In genomic region chr14:68248481-68249255, GRCh38 we compare ENCODE assay signal across 9 cellular contexts.
A peak's percentile ranks its signal among the peaks of the same experiment; 100 is the strongest.
DNase-seq lines count a peak whose midpoint lies in the region; ATAC-seq, FAIRE-seq and TF ChIP-seq lines count a peak whose summit lies in the region.
"Had no signal": no experiment of that assay in that cellular context is flagged by ENCODE, and none has a peak within 500 bp of the region (broad histone marks: within the 10 kb centered on the region; RNA-seq: fewer than 3 reads in every experiment).

No MANE protein-coding gene starts in this region.

- intact Hi-C loops in CD4-positive, alpha-beta memory T cell (cut with micrococcal nuclease), result loop anchor here (1.0 to 10.0 kb wide), 5 partner anchors 314 to 856 kb away; no protein-coding TSS in a partner anchor
- intact Hi-C loops in GM12878 (cut with micrococcal nuclease; ENCODE audit: unreplicated experiment) (loop anchor here (1.0 to 10.0 kb wide), 8 partner anchors 31 to 846 kb away; no protein-coding TSS in a partner anchor), sciatic nerve (cut with DNase I) (loop anchor here (5.0 kb wide), 1 partner anchor 569 kb away; no protein-coding TSS in a partner anchor)

- TF ChIP-seq CTCF in GM20000 (IDR thresholded peaks at IDR 0.05; ENCODE audit: extremely low read depth, missing control alignments) (peak; percentile 30), GM12878 (IDR thresholded peaks at IDR 0.05 in 2 of 3, conservative IDR thresholded peaks at IDR 0.05 in 1 of 3; ENCODE audit: control insufficient read depth in 2 of 3, extremely low read depth in 1 of 3, insufficient read depth in 1 of 3, low read depth in 3 of 3, low read length in 3 of 3) (peak; percentile 33 to 73 (median 45); a peak in 4 of 6 replicates)

- ATAC-seq in GM12878 (peak; percentile 84), sciatic nerve (peak; percentile 85)

- peaks cover 24% of the 10 kb centered on the region for H3K4me1 ChIP-seq in CD4-positive, alpha-beta memory T cell (ENCODE audit: insufficient read depth, low read length)
- peaks cover 41% of the 10 kb centered on the region for H3K4me1 ChIP-seq in GM12878 (ENCODE audit: control insufficient read depth, insufficient read depth, low read length)

- no peaks in the 10 kb centered on the region for H3K9me3 ChIP-seq in CD4-positive, alpha-beta memory T cell (ENCODE audit: control insufficient read depth in 1 of 2, low read length in 2 of 2)
- no peaks in the 10 kb centered on the region; the same call in 2 of the 3 replicates for H3K9me3 ChIP-seq in GM12878 (replicated peaks; ENCODE audit: control insufficient read depth, insufficient read depth, low read length)

- H3K27ac Mint-ChIP-seq in CD4-positive, alpha-beta memory T cell, result peak overlapping the region in 3 of 7 donors; percentile 55 to 61 (median 61)
- H3K27ac Mint-ChIP-seq: T-helper 1 cell treated with Interleukin-12 subunit alpha and Interleukin-12 subunit beta and Interleukin-4 antibody, amounts not matched to agents 30 μg/mL and 1 μg/mL, for 36 hours had no signal

- CTCF ChIA-PET in CD4-positive, alpha-beta memory T cell (lab: Charles Lee; ENCODE audit: partially characterized antibody), result interaction anchor here (0.6 to 17.0 kb wide), 28 partner anchors 12 to 595 kb away, joined by 3 to 428 read pairs (median 4); partner anchors contain the start of gene ZFP36L1
- CTCF ChIA-PET in GM12878 (lab: Yijun Ruan, JAX), result interaction anchor here (0.6 to 11.1 kb wide), 45 partner anchors 8 to 614 kb away, joined by 3 to 310 read pairs (median 4); no protein-coding TSS in a partner anchor

- no peak overlapping the region for H3K27ac ChIP-seq in CD4-positive, alpha-beta memory T cell (ENCODE audit: low read depth, low read length)
- peak overlapping the region; percentile 60 for H3K27ac ChIP-seq in GM12878 (ENCODE audit: control insufficient read depth, insufficient read depth)

- BruUV-seq in GM12878 (replicated peaks; lab: Mats Ljungman, UMichigan), result no TSS peak

- H3K79me2 ChIP-seq in GM12878 (ENCODE audit: control insufficient read depth, insufficient read depth, low read length), result no peaks in the 10 kb centered on the region

- no peak for TF ChIP-seq EP300 in GM12878 (IDR thresholded peaks at IDR 0.05; ENCODE audit: borderline replicate concordance in 1 of 2, control insufficient read depth in 1 of 2, low read depth in 2 of 2, low read length in 2 of 2)

- peaks cover 12 to 38% (median 24%) of the 10 kb centered on the region in 4 donors for H3K4me1 Mint-ChIP-seq in CD4-positive, alpha-beta memory T cell

- no peaks in the 10 kb centered on the region for H3K36me3 Mint-ChIP-seq in CD4-positive, alpha-beta memory T cell

- H4K20me1 ChIP-seq in GM12878 (ENCODE audit: control insufficient read depth, insufficient read depth), result no peaks in the 10 kb centered on the region

- peak overlapping the region; percentile 43 for H3K9ac ChIP-seq in GM12878 (ENCODE audit: control insufficient read depth, insufficient read depth, low read length)

- TF ChIP-seq RAD21 in GM12878 (IDR thresholded peaks at IDR 0.05; ENCODE audit: insufficient read depth, low read depth, low read length), result peak; percentile 93

- no peaks in the 10 kb centered on the region for H3K9me3 Mint-ChIP-seq in CD4-positive, alpha-beta memory T cell
- H3K9me3 Mint-ChIP-seq: T-helper 1 cell treated with Interleukin-12 subunit alpha and Interleukin-12 subunit beta and Interleukin-4 antibody, amounts not matched to agents 30 μg/mL and 1 μg/mL, for 36 hours had no signal

- in situ Hi-C loops in GM12878 (cut with MboI), result loop anchor here (5.0 kb wide), 2 partner anchors 306 to 544 kb away; partner anchors contain the start of gene ZFP36L1

- no peaks in the 10 kb centered on the region for H3K36me3 ChIP-seq in CD4-positive, alpha-beta memory T cell (ENCODE audit: insufficient read depth, low read length)
- H3K36me3 ChIP-seq in GM12878 (ENCODE audit: control insufficient read depth in 2 of 2, insufficient read depth in 2 of 2, low read length in 1 of 2), result no peaks in the 10 kb centered on the region

- H3K27me3 Mint-ChIP-seq in CD4-positive, alpha-beta memory T cell, result no peaks in the 10 kb centered on the region

- FAIRE-seq in GM12878 (lab: Jason Lieb, UNC), result no peak

- no peak for TF ChIP-seq POLR2A in GM12878 (IDR thresholded peaks at IDR 0.05; ENCODE audit: low read depth, low read length)

- POLR2A ChIA-PET in CD4-positive, alpha-beta memory T cell (lab: Charles Lee; ENCODE audit: partially characterized antibody), result interaction anchor here (1.0 to 13.4 kb wide), 8 partner anchors 35 to 596 kb away, joined by 3 to 210 read pairs (median 15); partner anchors contain the start of gene ZFP36L1
- POLR2A ChIA-PET in GM12878 (lab: Charles Lee), result interaction anchor here (0.5 to 3.7 kb wide), 11 partner anchors 11 to 574 kb away, joined by 3 to 23 read pairs (median 4); no protein-coding TSS in a partner anchor

- H2AFZ ChIP-seq in GM12878 (ENCODE audit: control insufficient read depth, low read depth, low read length), result no peak overlapping the region

- H3K4me3 Mint-ChIP-seq in CD4-positive, alpha-beta memory T cell, result no peak overlapping the region
- H3K4me3 Mint-ChIP-seq: T-helper 1 cell treated with Interleukin-12 subunit alpha and Interleukin-12 subunit beta and Interleukin-4 antibody, amounts not matched to agents 30 μg/mL and 1 μg/mL, for 36 hours had no signal

- peak; percentile 43 to 65 (median 62) for DNase-seq in CD4-positive, alpha-beta memory T cell
- DNase-seq in GM20000 (ENCODE audit: low spot score) (peak; percentile 45), NCI-H2227 (lab: John Stamatoyannopoulos, UW; ENCODE audit: unreplicated experiment) (peak; percentile 65), GM12878 (ENCODE audit: low read depth, low spot score) (peak; percentile 89), hepatic stellate cell (ENCODE audit: low spot score) (peak; percentile 34), sciatic nerve (ENCODE audit: low spot score) (peak; percentile 64), cortex of kidney (lab: John Stamatoyannopoulos, UW) (no peak), OCI-M2 (lab: John Stamatoyannopoulos, UW; ENCODE audit: unreplicated experiment) (no peak)

- peak overlapping the region; percentile 41 for H3K4me2 ChIP-seq in GM12878 (ENCODE audit: control insufficient read depth, insufficient read depth)

- 55% methylated on average over 7 of the region's 7 CpGs for WGBS in GM12878 (ENCODE audit: insufficient coverage, insufficient replicate concordance, low lambda C conversion rate, missing lambda C conversion rate)

- RAD21 ChIA-PET in GM12878 (lab: Charles Lee; ENCODE audit: unreplicated experiment), result interaction anchor here (0.6 to 15.6 kb wide), 44 partner anchors 8 to 614 kb away, joined by 3 to 292 read pairs (median 6); partner anchors contain the start of gene ZFP36L1

- no peak overlapping the region for H3K4me3 ChIP-seq in CD4-positive, alpha-beta memory T cell (ENCODE audit: low read length in 2 of 2)
- H3K4me3 ChIP-seq in GM12878, result no peak overlapping the region

- no peaks in the 10 kb centered on the region for H3K27me3 ChIP-seq in CD4-positive, alpha-beta memory T cell (ENCODE audit: insufficient read depth, low read length)
- no peaks in the 10 kb centered on the region for H3K27me3 ChIP-seq in GM12878 (replicated peaks in 1 of 2; ENCODE audit: control insufficient read depth in 2 of 2, insufficient read depth in 2 of 2, low read length in 1 of 2)

- SMC1A ChIA-PET in GM12878 (lab: Charles Lee; ENCODE audit: uncharacterized antibody, unreplicated experiment), result interaction anchor here (0.6 to 13.5 kb wide), 56 partner anchors 8 to 595 kb away, joined by 3 to 314 read pairs (median 7); no protein-coding TSS in a partner anchor

TF ChIP-seq in GM12878, 131 proteins besides CTCF, POLR2A, EP300 and RAD21 (continues in another document):
- peak; percentile 77; the same call in 1 of the 2 replicates for TF ChIP-seq ZNF384 (IDR thresholded peaks at IDR 0.05; ENCODE audit: borderline replicate concordance, low read depth, low read length)
- no peak; the same call in 1 of the 2 replicates for TF ChIP-seq LARP7 (IDR thresholded peaks at IDR 0.05)
- TF ChIP-seq RUNX3 (IDR thresholded peaks at IDR 0.05; ENCODE audit: low read length), result peak; percentile 44; the same call in 1 of the 2 replicates
- 0 out of 2 replicates have a peak, but pooled peaks have one; percentile 44 for TF ChIP-seq MLLT1 (IDR thresholded peaks at IDR 0.05)
- TF ChIP-seq MEF2A (IDR thresholded peaks at IDR 0.05; ENCODE audit: insufficient read depth, low read depth, low read length), result peak; percentile 67; the same call in 1 of the 2 replicates
- TF ChIP-seq CBFB (IDR thresholded peaks at IDR 0.05; ENCODE audit: low read depth), result peak; percentile 67; the same call in 1 of the 2 replicates
- TF ChIP-seq TARDBP (IDR thresholded peaks at IDR 0.05; ENCODE audit: borderline replicate concordance), result 0 out of 2 replicates have a peak, but pooled peaks have one; percentile 20
- 0 out of 2 replicates have a peak, but pooled peaks have one; percentile 19 for TF ChIP-seq GATAD2B (conservative IDR thresholded peaks at IDR 0.05; ENCODE audit: low read depth)
- TF ChIP-seq SMC3 (IDR thresholded peaks at IDR 0.05; ENCODE audit: borderline replicate concordance, low read length), result peak; percentile 92
- peak; percentile 25; the same call in 1 of the 2 replicates for TF ChIP-seq IKZF1 (conservative IDR thresholded peaks at IDR 0.05)

Comparison
In these comparisons a context has a peak if more than half of its experiments do, and no peak if none do; other contexts are left out.
1. DNase-seq: peak in CD4-positive, alpha-beta memory T cell (5 of 5), GM20000 (single experiment), NCI-H2227 (single experiment), GM12878 (single experiment), hepatic stellate cell (single experiment) and sciatic nerve (single experiment); none in cortex of kidney (single experiment) and OCI-M2 (single experiment).